Comparison of ENCODE assay signal across 1 cellular context in the genomic region with DNA sequence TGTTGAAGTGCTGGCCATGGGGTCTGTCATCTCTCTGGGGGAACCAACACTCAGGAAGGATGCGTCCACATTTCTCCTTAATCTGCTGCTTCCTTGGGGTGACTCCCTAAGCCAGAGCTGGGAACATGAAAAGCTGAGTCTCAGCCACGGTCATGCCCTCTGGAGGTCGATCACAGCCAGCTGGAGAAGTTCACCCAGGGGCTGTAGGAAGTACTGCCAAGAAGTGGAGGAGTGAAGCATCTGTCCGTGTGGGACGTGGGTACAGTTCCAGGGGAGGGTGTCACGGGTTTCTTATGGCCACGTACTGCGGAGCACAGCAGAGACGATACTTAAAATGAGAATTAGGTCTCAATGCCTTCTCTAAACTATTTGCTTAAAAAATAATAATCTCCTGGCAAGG.
TF ChIP-seq lines count a peak whose summit lies in the region.

No MANE protein-coding gene starts in this region.

TF ChIP-seq in SK-N-SH treated with all-trans-retinoic acid at 6 μM for 48 hours, 23 proteins besides CTCF, POLR2A, EP300 and RAD21 (continued from another document):
- no peak for TF ChIP-seq ZNF565 (CRISPR knock-in tag; conservative IDR thresholded peaks at IDR 0.05; ENCODE audit: low read depth)
